ENCODE assay signal across 13 cellular contexts in genomic region chr15:30921781-30922371, GRCh38. TPM values are rescaled to one million over a fixed set of nuclear protein-coding genes. Genes with fewer than 3 reads are reported as not detected.
A peak's percentile ranks its signal among the peaks of the same experiment; 100 is the strongest.
DNase-seq lines count a peak whose midpoint lies in the region; ATAC-seq and TF ChIP-seq lines count a peak whose summit lies in the region.
"Had no signal": no experiment of that assay in that cellular context is flagged by ENCODE, and none has a peak within 500 bp of the region (broad histone marks: within the 10 kb centered on the region; RNA-seq: fewer than 3 reads in every experiment).

No MANE protein-coding gene starts in this region.

- no peak for TF ChIP-seq CTCF in adrenal gland (IDR thresholded peaks at IDR 0.05)

- H3K9ac ChIP-seq in BLaER1 treated with 17β-estradiol and CSF1 and Interleukin-3, amounts not matched to agents 10 nM and 100 nM: peak overlapping the region in 7 of 11 experiments; percentile 46 to 75 (median 60); a peak in 11 of 22 replicates

- H3K9me3 ChIP-seq in BLaER1 treated with 17β-estradiol and CSF1 and Interleukin-3, amounts not matched to agents 10 nM and 100 nM (replicated peaks in 1 of 11): no peaks in the 10 kb centered on the region
- H3K9me3 ChIP-seq in adrenal gland (replicated peaks in 1 of 3): no peaks in the 10 kb centered on the region

- H4K20me1 ChIP-seq in BLaER1 treated with 17β-estradiol and CSF1 and Interleukin-3, amounts not matched to agents 10 nM and 100 nM: no peaks in the 10 kb centered on the region; a peak in 2 of 22 replicates

- intact Hi-C loops in adrenal gland (cut with DNase I): loop anchor here in 1 of 2 donors (5.0 kb wide), 1 partner anchor 50 kb away; no protein-coding TSS in a partner anchor

- no peak for TF ChIP-seq POLR2A in adrenal gland (IDR thresholded peaks at IDR 0.05)

- H3K4me1 ChIP-seq in BLaER1 treated with 17β-estradiol and CSF1 and Interleukin-3, amounts not matched to agents 10 nM and 100 nM: peaks cover 41 to 77% (median 75%) of the 10 kb centered on the region in 10 experiments
- no peaks in the 10 kb centered on the region for H3K4me1 ChIP-seq in adrenal gland (replicated peaks in 1 of 2)

- H3K36me3 ChIP-seq in BLaER1 treated with 17β-estradiol and CSF1 and Interleukin-3, amounts not matched to agents 10 nM and 100 nM: peaks cover 22 to 80% (median 40%) of the 10 kb centered on the region in 11 experiments; a peak in 21 of 22 replicates
- H3K36me3 ChIP-seq in adrenal gland (replicated peaks in 1 of 2): peaks cover 0 to 76% of the 10 kb centered on the region in 2 donors

- no peak for ATAC-seq in GM19035 (IDR thresholded peaks at IDR 0.05; ENCODE audit: unreplicated experiment)
- no peak for ATAC-seq in HG03571 (IDR thresholded peaks at IDR 0.05; ENCODE audit: unreplicated experiment)

- 77 to 83% (median 82%) methylated on average over 7 to 9 of the region's 9 CpGs for WGBS in adrenal gland, 4 donors

- H3K27ac ChIP-seq in BLaER1 treated with 17β-estradiol and CSF1 and Interleukin-3, amounts not matched to agents 10 nM and 100 nM: peak overlapping the region in 8 of 11 experiments; percentile 61 to 83 (median 74); a peak in 16 of 22 replicates
- H3K27ac ChIP-seq in adrenal gland: no peak overlapping the region
- H3K27ac ChIP-seq: VCaP had no signal

- H3K4me2 ChIP-seq in BLaER1 treated with 17β-estradiol and CSF1 and Interleukin-3, amounts not matched to agents 10 nM and 100 nM: peak overlapping the region; percentile 69 to 97 (median 88)

- peak overlapping the region in 3 of 10 experiments; percentile 12 to 44 (median 14); a peak in 3 of 20 replicates for H3K4me3 ChIP-seq in BLaER1 treated with 17β-estradiol and CSF1 and Interleukin-3, amounts not matched to agents 10 nM and 100 nM
- H3K4me3 ChIP-seq in adrenal gland: no peak overlapping the region

- DNase-seq in adrenal gland (peak in 4 of 7 donors; percentile 56 to 72 (median 64)), hippocampal formation (lab: John Stamatoyannopoulos, UW) (peak; percentile 68 to 79), occipital lobe (lab: John Stamatoyannopoulos, UW) (peak; percentile 41), mucosa of gallbladder (ENCODE audit: low spot score) (no peak), activated T-cell treated with anti-CD3 and anti-CD28 coated beads for 4 hours (no peak)
- DNase-seq: activated effector memory CD4-positive, alpha-beta T cell treated with Interleukin-2 at 50 U/mL for 16 hours; AML-193; effector CD4-positive, alpha-beta T cell; NCI-H1436 had no signal

- H3K27me3 ChIP-seq in BLaER1 treated with 17β-estradiol and CSF1 and Interleukin-3, amounts not matched to agents 10 nM and 100 nM: no peaks in the 10 kb centered on the region
- H3K27me3 ChIP-seq in adrenal gland: no peaks in the 10 kb centered on the region

RNA-seq across cellular contexts. Expression of gene FAN1, which starts 18.2 kb away (rescaled TPM):
- 10 to 100 TPM in 7 of 8 donors, 1 to 10 TPM in 1; 5.7 to 26.4 (median 17.9) TPM for total RNA-seq in adrenal gland
- 10 to 100 TPM; 15.3 to 21.9 (median 18.6) TPM for polyA plus RNA-seq in adrenal gland
- 32.6 TPM for total RNA-seq in occipital lobe
- total RNA-seq in mucosa of gallbladder: 22.2 TPM

Comparison
In these comparisons a context has a peak if more than half of its experiments do, and no peak if none do; other contexts are left out.
1. H3K27ac ChIP-seq: peak in BLaER1 treated with 17β-estradiol and CSF1 and Interleukin-3, amounts not matched to agents 10 nM and 100 nM (8 of 11); none in adrenal gland (0 of 5).
2. DNase-seq: peak in adrenal gland (4 of 7), hippocampal formation (2 of 2) and occipital lobe (single experiment); none in mucosa of gallbladder (single experiment) and activated T-cell treated with anti-CD3 and anti-CD28 coated beads for 4 hours (single experiment).